In the genomic region with DNA sequence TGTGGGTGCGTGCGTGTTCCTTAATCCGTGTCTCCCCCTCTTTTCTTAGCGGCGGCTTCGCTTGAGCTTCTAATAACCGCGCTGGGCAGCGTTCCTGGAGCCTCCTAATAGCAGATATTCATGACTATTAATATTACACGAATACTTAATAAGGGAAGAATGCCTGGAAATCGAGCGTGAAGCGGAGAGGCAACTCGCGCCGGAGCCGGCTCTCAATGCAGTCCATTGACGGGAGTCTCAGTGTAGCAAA, we compare ENCODE assay signal across 8 cellular contexts. TPM values are rescaled to one million over a fixed set of nuclear protein-coding genes. Genes with fewer than 3 reads are reported as not detected.
A peak's percentile ranks its signal among the peaks of the same experiment; 100 is the strongest.
DNase-seq lines count a peak whose midpoint lies in the region; ATAC-seq and TF ChIP-seq lines count a peak whose summit lies in the region.

No MANE protein-coding gene starts in this region.

- no peaks in the 10 kb centered on the region for H3K36me3 Mint-ChIP-seq in neural progenitor cell

- H3K36me3 ChIP-seq in MM.1S (replicated peaks; ENCODE audit: insufficient read depth, low read length) (no peaks in the 10 kb centered on the region), endocrine pancreas (ENCODE audit: control insufficient read depth, insufficient read depth, low read length) (no peaks in the 10 kb centered on the region), neural progenitor cell (no peaks in the 10 kb centered on the region)

- peak overlapping the region; percentile 90 for H3K27ac ChIP-seq in MM.1S (ENCODE audit: low read length)
- H3K27ac ChIP-seq in neural progenitor cell: no peak overlapping the region

- ATAC-seq in GM19023 (IDR thresholded peaks at IDR 0.05; ENCODE audit: unreplicated experiment): peak; percentile 6
- no peak for ATAC-seq in HG03175 (IDR thresholded peaks at IDR 0.05; ENCODE audit: unreplicated experiment)

- H3K9me3 ChIP-seq in MM.1S (replicated peaks; ENCODE audit: insufficient read depth, low read length) (no peaks in the 10 kb centered on the region), endocrine pancreas (ENCODE audit: control insufficient read depth, low read length) (no peaks in the 10 kb centered on the region), neural progenitor cell (ENCODE audit: low read depth) (no peaks in the 10 kb centered on the region)

- H2AFZ ChIP-seq in MM.1S (ENCODE audit: low read length) (peak overlapping the region; percentile 42), neural progenitor cell (replicated peaks) (peak overlapping the region; percentile 38)

- no peaks in the 10 kb centered on the region for H3K9me2 ChIP-seq in MM.1S (replicated peaks; ENCODE audit: insufficient read depth, low read length)

- H4K20me1 ChIP-seq in MM.1S (ENCODE audit: insufficient read depth, low read length) (no peaks in the 10 kb centered on the region), neural progenitor cell (ENCODE audit: low read depth) (peaks cover 87% of the 10 kb centered on the region)

- peaks cover 43% of the 10 kb centered on the region for H3K4me1 Mint-ChIP-seq in neural progenitor cell

- H3K4me3 ChIP-seq in MM.1S (ENCODE audit: low read length): peak overlapping the region; percentile 77
- peak overlapping the region; percentile 45 for H3K4me3 ChIP-seq in endocrine pancreas (ENCODE audit: control insufficient read depth, insufficient read depth, low read length)
- peak overlapping the region; percentile 57 for H3K4me3 ChIP-seq in neural progenitor cell

- H3K27me3 ChIP-seq in MM.1S (replicated peaks; ENCODE audit: insufficient read depth, low read length): no peaks in the 10 kb centered on the region
- H3K27me3 ChIP-seq in endocrine pancreas (ENCODE audit: control insufficient read depth, insufficient read depth, low read length): peaks cover 44% of the 10 kb centered on the region
- peaks cover 100% of the 10 kb centered on the region for H3K27me3 ChIP-seq in neural progenitor cell

- H3K4me2 ChIP-seq in MM.1S (ENCODE audit: low read depth, low read length) (peak overlapping the region; percentile 29), neural progenitor cell (peak overlapping the region; percentile 91)

- H3K27me3 Mint-ChIP-seq in neural progenitor cell (ENCODE audit: insufficient read depth, low read depth): peaks cover 89% of the 10 kb centered on the region

- TF ChIP-seq CTCF in MM.1S (IDR thresholded peaks at IDR 0.05; ENCODE audit: low read length) (no peak), neural progenitor cell (IDR thresholded peaks at IDR 0.05) (no peak)

- H3K4me3 Mint-ChIP-seq in neural progenitor cell: peak overlapping the region; percentile 87

- H3K4me1 ChIP-seq in MM.1S (ENCODE audit: low read length): peaks cover 5% of the 10 kb centered on the region; the same call in 1 of the 2 replicates
- H3K4me1 ChIP-seq in endocrine pancreas (ENCODE audit: control insufficient read depth, insufficient read depth, low read length): no peaks in the 10 kb centered on the region
- H3K4me1 ChIP-seq in neural progenitor cell: peaks cover 49% of the 10 kb centered on the region

- no peak overlapping the region for H3K27ac Mint-ChIP-seq in neural progenitor cell

- 0 out of 2 replicates have a peak, but pooled peaks cover 3% of the 10 kb centered on the region for H3K79me2 ChIP-seq in MM.1S (ENCODE audit: low read length)
- H3K79me2 ChIP-seq in neural progenitor cell (ENCODE audit: low read depth): no peaks in the 10 kb centered on the region

- no peak for DNase-seq in MM.1S
- no peak for DNase-seq in neural progenitor cell (ENCODE audit: low spot score)
- no peak for DNase-seq in SW480 (ENCODE audit: low spot score)
- DNase-seq in SKM-1 (lab: John Stamatoyannopoulos, UW; ENCODE audit: unreplicated experiment): no peak
- DNase-seq in stimulated activated CD4-positive, alpha-beta T cell treated with anti-CD3 and anti-CD28 coated beads, Interleukin-4, amount 100 ng/mL, for 4 hours: no peak

- peaks cover 23% of the 10 kb centered on the region for H3F3A ChIP-seq in MM.1S (ENCODE audit: insufficient read depth, low read length)
- peaks cover 35% of the 10 kb centered on the region for H3F3A ChIP-seq in neural progenitor cell (ENCODE audit: low read depth)

- H3K9me3 Mint-ChIP-seq in neural progenitor cell: peaks cover 4% of the 10 kb centered on the region

- peak overlapping the region; percentile 49; the same call in 1 of the 2 replicates for H3K9ac ChIP-seq in MM.1S (ENCODE audit: low read length)
- H3K9ac ChIP-seq in endocrine pancreas (ENCODE audit: control insufficient read depth, insufficient read depth, low read length): no peak overlapping the region
- H3K9ac ChIP-seq in neural progenitor cell: no peak overlapping the region

RNA-seq across cellular contexts. Expression of gene TFAP2A, which starts 3.0 kb away (rescaled TPM):
- 0.39 and 0.65 TPM in 2 replicates for total RNA-seq in neural progenitor cell (ENCODE audit: low replicate concordance)
